ENCODE assay signal across 1 cellular context in the genomic region with DNA sequence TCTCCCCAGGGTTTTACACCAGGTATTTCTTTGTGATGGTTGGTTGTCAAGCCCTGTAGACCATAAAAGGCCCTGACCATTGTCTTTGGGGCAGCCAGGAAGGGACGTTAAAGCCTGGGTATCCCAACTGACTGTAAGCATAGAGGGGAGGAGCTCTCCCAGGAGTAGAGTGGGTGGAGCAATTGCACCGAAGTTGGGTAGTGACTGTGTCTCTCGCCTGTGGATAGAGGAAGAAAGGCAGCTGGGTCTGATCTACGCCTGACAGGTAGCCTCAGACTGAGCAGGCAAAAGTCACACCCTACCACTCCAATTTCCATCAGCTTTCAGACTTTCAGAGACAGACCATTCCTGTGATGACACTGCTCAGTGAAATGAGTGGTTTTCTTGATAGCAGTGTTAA.
TF ChIP-seq lines count a peak whose summit lies in the region.

No MANE protein-coding gene starts in this region.

TF ChIP-seq in GM23338, 12 proteins besides CTCF, POLR2A, EP300 and RAD21:
- TF ChIP-seq, protein P1, sequence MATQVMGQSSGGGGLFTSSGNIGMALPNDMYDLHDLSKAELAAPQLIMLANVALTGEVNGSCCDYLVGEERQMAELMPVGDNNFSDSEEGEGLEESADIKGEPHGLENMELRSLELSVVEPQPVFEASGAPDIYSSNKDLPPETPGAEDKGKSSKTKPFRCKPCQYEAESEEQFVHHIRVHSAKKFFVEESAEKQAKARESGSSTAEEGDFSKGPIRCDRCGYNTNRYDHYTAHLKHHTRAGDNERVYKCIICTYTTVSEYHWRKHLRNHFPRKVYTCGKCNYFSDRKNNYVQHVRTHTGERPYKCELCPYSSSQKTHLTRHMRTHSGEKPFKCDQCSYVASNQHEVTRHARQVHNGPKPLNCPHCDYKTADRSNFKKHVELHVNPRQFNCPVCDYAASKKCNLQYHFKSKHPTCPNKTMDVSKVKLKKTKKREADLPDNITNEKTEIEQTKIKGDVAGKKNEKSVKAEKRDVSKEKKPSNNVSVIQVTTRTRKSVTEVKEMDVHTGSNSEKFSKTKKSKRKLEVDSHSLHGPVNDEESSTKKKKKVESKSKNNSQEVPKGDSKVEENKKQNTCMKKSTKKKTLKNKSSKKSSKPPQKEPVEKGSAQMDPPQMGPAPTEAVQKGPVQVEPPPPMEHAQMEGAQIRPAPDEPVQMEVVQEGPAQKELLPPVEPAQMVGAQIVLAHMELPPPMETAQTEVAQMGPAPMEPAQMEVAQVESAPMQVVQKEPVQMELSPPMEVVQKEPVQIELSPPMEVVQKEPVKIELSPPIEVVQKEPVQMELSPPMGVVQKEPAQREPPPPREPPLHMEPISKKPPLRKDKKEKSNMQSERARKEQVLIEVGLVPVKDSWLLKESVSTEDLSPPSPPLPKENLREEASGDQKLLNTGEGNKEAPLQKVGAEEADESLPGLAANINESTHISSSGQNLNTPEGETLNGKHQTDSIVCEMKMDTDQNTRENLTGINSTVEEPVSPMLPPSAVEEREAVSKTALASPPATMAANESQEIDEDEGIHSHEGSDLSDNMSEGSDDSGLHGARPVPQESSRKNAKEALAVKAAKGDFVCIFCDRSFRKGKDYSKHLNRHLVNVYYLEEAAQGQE (IDR thresholded peaks at IDR 0.05; ENCODE audit: unreplicated experiment), result no peak
- TF ChIP-seq ZNF462 (CRISPR knock-in tag; IDR thresholded peaks at IDR 0.05) (no peak), EZH2phosphoT487 (IDR thresholded peaks at IDR 0.05; ENCODE audit: unreplicated experiment) (no peak)
